Comparison of ENCODE assay signal across 1 cellular context in genomic region chr18:46047369-46047768, GRCh38. TPM values are rescaled to one million over a fixed set of nuclear protein-coding genes. Genes with fewer than 3 reads are reported as not detected.
"Had no signal": no experiment of that assay in that cellular context is flagged by ENCODE, and none has a peak within 500 bp of the region (broad histone marks: within the 10 kb centered on the region; RNA-seq: fewer than 3 reads in every experiment).

No MANE protein-coding gene starts in this region.

RNA-seq across cellular contexts. Expression of gene PSTPIP2, which starts 24.7 kb away (rescaled TPM):
- total RNA-seq: H4 had no signal
